In genomic region chr17:7577327-7578199, GRCh38 we compare ENCODE assay signal across 8 cellular contexts. TPM values are rescaled to one million over a fixed set of nuclear protein-coding genes. Genes with fewer than 3 reads are reported as not detected.
DNase-seq lines count a peak whose midpoint lies in the region; ATAC-seq and TF ChIP-seq lines count a peak whose summit lies in the region.

No MANE protein-coding gene starts in this region.

- H3K4me1 ChIP-seq in esophagus squamous epithelium: peaks cover 58 to 89% (median 72%) of the 10 kb centered on the region in 3 donors

- no peak for ATAC-seq in WTC11
- no peak for ATAC-seq in stimulated activated effector memory CD8-positive, alpha-beta T cell treated with anti-CD3 and anti-CD28 coated beads, Interleukin-12 subunit alpha, Interleukin-12 subunit beta, amount 100 ng/mL, for 72 hours

- peak overlapping the region; percentile 87 for H3K27ac Mint-ChIP-seq in WTC11
- peak overlapping the region; percentile 100 for H3K27ac Mint-ChIP-seq in stimulated activated effector memory CD8-positive, alpha-beta T cell treated with anti-CD3 and anti-CD28 coated beads, Interleukin-12 subunit alpha, Interleukin-12 subunit beta, amount 100 ng/mL, for 72 hours

- H3K9me3 ChIP-seq in esophagus squamous epithelium: no peaks in the 10 kb centered on the region

- H3K4me1 Mint-ChIP-seq in WTC11: peaks cover 64% of the 10 kb centered on the region
- H3K4me1 Mint-ChIP-seq in stimulated activated effector memory CD8-positive, alpha-beta T cell treated with anti-CD3 and anti-CD28 coated beads, Interleukin-12 subunit alpha, Interleukin-12 subunit beta, amount 100 ng/mL, for 72 hours: peaks cover 92% of the 10 kb centered on the region

- H3K36me3 ChIP-seq in esophagus squamous epithelium: peaks cover 40 to 61% (median 44%) of the 10 kb centered on the region in 3 donors

- TF ChIP-seq POLR2A in esophagus squamous epithelium (IDR thresholded peaks at IDR 0.05): no peak

- no peak overlapping the region for H3K4me3 ChIP-seq in esophagus squamous epithelium

- DNase-seq in NCI-H82 (lab: John Stamatoyannopoulos, UW) (peak; percentile 43), NCI-H82 treated with DMSO at 0.1 percent for 48 hours (lab: John Stamatoyannopoulos, UW; ENCODE audit: unreplicated experiment) (no peak), WTC11 (ENCODE audit: low spot score) (no peak), esophagus squamous epithelium (lab: John Stamatoyannopoulos, UW) (no peak), OCI-M2 (lab: John Stamatoyannopoulos, UW; ENCODE audit: unreplicated experiment) (no peak), DMS79 (lab: John Stamatoyannopoulos, UW) (no peak), globus pallidus (ENCODE audit: low spot score) (no peak)
- no peak for DNase-seq in stimulated activated effector memory CD8-positive, alpha-beta T cell treated with anti-CD3 and anti-CD28 coated beads, Interleukin-12 subunit alpha, Interleukin-12 subunit beta, amount 100 ng/mL, for 72 hours (ENCODE audit: low spot score in 2 of 2)

- H3K36me3 Mint-ChIP-seq in WTC11: peaks cover 59% of the 10 kb centered on the region
- peaks cover 94% of the 10 kb centered on the region for H3K36me3 Mint-ChIP-seq in stimulated activated effector memory CD8-positive, alpha-beta T cell treated with anti-CD3 and anti-CD28 coated beads, Interleukin-12 subunit alpha, Interleukin-12 subunit beta, amount 100 ng/mL, for 72 hours

- POLR2A ChIA-PET in WTC11 (lab: Charles Lee): interaction anchor here (1.1 kb wide), 1 partner anchor 20 kb away, joined by 3 read pairs; no protein-coding TSS in a partner anchor

- peak overlapping the region; percentile 94 to 100 (median 97) for H3K27ac ChIP-seq in esophagus squamous epithelium

- H3K9me3 Mint-ChIP-seq in WTC11: no peaks in the 10 kb centered on the region
- H3K9me3 Mint-ChIP-seq in stimulated activated effector memory CD8-positive, alpha-beta T cell treated with anti-CD3 and anti-CD28 coated beads, Interleukin-12 subunit alpha, Interleukin-12 subunit beta, amount 100 ng/mL, for 72 hours: no peaks in the 10 kb centered on the region

- H3K27me3 Mint-ChIP-seq in WTC11 (ENCODE audit: low read depth): no peaks in the 10 kb centered on the region

- TF ChIP-seq CTCF in WTC11 (IDR thresholded peaks at IDR 0.05): no peak
- TF ChIP-seq CTCF in esophagus squamous epithelium (IDR thresholded peaks at IDR 0.05): peak in 1 of 6 experiments; percentile 9

- H3K4me3 Mint-ChIP-seq in WTC11: no peak overlapping the region
- peak overlapping the region; percentile 94 for H3K4me3 Mint-ChIP-seq in stimulated activated effector memory CD8-positive, alpha-beta T cell treated with anti-CD3 and anti-CD28 coated beads, Interleukin-12 subunit alpha, Interleukin-12 subunit beta, amount 100 ng/mL, for 72 hours

- WGBS in esophagus squamous epithelium, 2 donors: 67 to 69% methylated on average over 14 to 17 of the region's 17 CpGs

- intact Hi-C loops in esophagus squamous epithelium (cut with DNase I): no loop called here

- H3K27me3 ChIP-seq in esophagus squamous epithelium: no peaks in the 10 kb centered on the region

- CTCF ChIA-PET in WTC11 (lab: Charles Lee): interaction anchor here (4.3 kb wide), 1 partner anchor 17 kb away, joined by 17 read pairs; no protein-coding TSS in a partner anchor

TF ChIP-seq in WTC11, 78 proteins besides CTCF, POLR2A, EP300 and RAD21:
- 0 out of 2 replicates have a peak, but pooled peaks have one; percentile 9 for TF ChIP-seq TEAD4 (CRISPR knock-in tag; IDR thresholded peaks at IDR 0.05)
- no peak for TF ChIP-seq EMX1 (CRISPR knock-in tag; IDR thresholded peaks at IDR 0.05)
- no peak for TF ChIP-seq ZNF138 (CRISPR knock-in tag; conservative IDR thresholded peaks at IDR 0.05)

RNA-seq across cellular contexts. Expression of gene CD68, which starts 1.9 kb away (rescaled TPM):
- total RNA-seq in WTC11 (2021): 0.41 to 0.87 TPM (median 0.72 TPM) in 3 replicates
- 10 to 100 TPM; 32.1 to 52.9 (median 45.2) TPM for total RNA-seq in esophagus squamous epithelium

RNA-seq across cellular contexts. Expression of gene MPDU1, which starts 6.1 kb away (rescaled TPM):
- 55.3 to 57.7 TPM (median 57.0 TPM) in 3 replicates for total RNA-seq in WTC11 (2021)
- 100 to 1,000 TPM in 2 of 4 donors, 10 to 100 TPM in 2; 69.3 to 123 (median 100) TPM for total RNA-seq in esophagus squamous epithelium

RNA-seq across cellular contexts. Expression of gene SOX15, which starts 12.3 kb away (rescaled TPM):
- total RNA-seq in WTC11 (2021) (15.2 to 19.9 TPM (median 17.5 TPM) in 3 replicates), esophagus squamous epithelium (100 to 1,000 TPM in 2 of 4 donors, 10 to 100 TPM in 2; 89.1 to 127 (median 103) TPM)

RNA-seq across cellular contexts. Expression of gene SENP3, which starts 15.8 kb away (rescaled TPM):
- 72.2 to 85.4 TPM (median 75.2 TPM) in 3 replicates for total RNA-seq in WTC11 (2021)
- 10 to 100 TPM; 32.1 to 65.4 (median 48.3) TPM for total RNA-seq in esophagus squamous epithelium

RNA-seq across cellular contexts. Expression of gene TNFSF13, which starts 19.0 kb away (rescaled TPM):
- total RNA-seq in WTC11 (2021) (2.2 to 3.2 TPM (median 2.9 TPM) in 3 replicates), esophagus squamous epithelium (10 to 100 TPM in 2 of 4 donors, 1 to 10 TPM in 2; 3.8 to 21.7 (median 10.9) TPM)

Comparison
In these comparisons a context has a peak if more than half of its experiments do, and no peak if none do; other contexts are left out.
1. RNA of gene CD68, which starts 1.9 kb away (total RNA-seq): 32.1 to 52.9 TPM in esophagus squamous epithelium; 0.41 to 0.87 TPM in WTC11; every median in the first group is over 10 times any median in the second.